Comparison of ENCODE assay signal across 9 cellular contexts in genomic region chr15:100901702-100902435, GRCh38. TPM values are rescaled to one million over a fixed set of nuclear protein-coding genes. Genes with fewer than 3 reads are reported as not detected.
A peak's percentile ranks its signal among the peaks of the same experiment; 100 is the strongest.
DNase-seq lines count a peak whose midpoint lies in the region; ATAC-seq, FAIRE-seq and TF ChIP-seq lines count a peak whose summit lies in the region.
"Had no signal": no experiment of that assay in that cellular context is flagged by ENCODE, and none has a peak within 500 bp of the region (broad histone marks: within the 10 kb centered on the region; RNA-seq: fewer than 3 reads in every experiment).

No MANE protein-coding gene starts in this region.

- H3K27ac Mint-ChIP-seq in T-cell: no peak overlapping the region

- H3K4me3 Mint-ChIP-seq in T-cell: no peak overlapping the region

- H3K4me1 Mint-ChIP-seq in T-cell: peaks cover 0 to 6% (median 0%) of the 10 kb centered on the region in 3 donors

- H3K27me3 ChIP-seq in body of pancreas (no peaks in the 10 kb centered on the region), left ventricle myocardium inferior (ENCODE audit: low read depth) (peaks cover 9% of the 10 kb centered on the region), sigmoid colon (no peaks in the 10 kb centered on the region)

- TF ChIP-seq POLR2A in body of pancreas (IDR thresholded peaks at IDR 0.05): no peak
- TF ChIP-seq POLR2A in sigmoid colon (IDR thresholded peaks at IDR 0.05): no peak

- CTCF ChIA-PET in T-cell (lab: Charles Lee): no interaction called here

- intact Hi-C loops in body of pancreas (cut with DNase I): no loop called here
- intact Hi-C loops in left ventricle myocardium inferior (cut with micrococcal nuclease): no loop called here
- intact Hi-C loops in sigmoid colon (cut with DNase I): no loop called here

- WGBS in body of pancreas, 2 donors: 28 to 31% methylated on average over 14 of the region's 14 CpGs
- 55 to 73% methylated on average over 14 of the region's 14 CpGs for WGBS in sigmoid colon, 2 donors

- H3K27me3 Mint-ChIP-seq in T-cell: peaks cover 21 to 28% of the 10 kb centered on the region in 2 donors

- H3K36me3 ChIP-seq in body of pancreas (replicated peaks in 1 of 2; ENCODE audit: insufficient read depth in 1 of 2, low read depth in 2 of 2): no peaks in the 10 kb centered on the region
- no peaks in the 10 kb centered on the region for H3K36me3 ChIP-seq in left ventricle myocardium inferior
- no peaks in the 10 kb centered on the region for H3K36me3 ChIP-seq in sigmoid colon

- DNase-seq in body of pancreas (peak in 2 of 4 donors; percentile 33 to 40), left ventricle myocardium inferior (no peak), sigmoid colon (peak; percentile 65), D721Med (ENCODE audit: insufficient read length, low spot score) (no peak), caudate nucleus (lab: John Stamatoyannopoulos, UW) (no peak), T-cell (no peak)
- DNase-seq: activated effector memory CD4-positive, alpha-beta T cell treated with anti-CD3 and anti-CD28 coated beads, Interleukin-2, amount 50 U/mL, for 16 hours had no signal

- TF ChIP-seq EP300 in sigmoid colon (IDR thresholded peaks at IDR 0.05): no peak

- POLR2A ChIA-PET in T-cell (lab: Charles Lee): no interaction called here

- H3K4me1 ChIP-seq in body of pancreas (peaks cover 31% of the 10 kb centered on the region), left ventricle myocardium inferior (peaks cover 46% of the 10 kb centered on the region), sigmoid colon (peaks cover 0 to 28% (median 20%) of the 10 kb centered on the region in 4 donors)

- H3K27ac ChIP-seq in C4-2B (peak overlapping the region; percentile 90), body of pancreas (peak overlapping the region; percentile 91 to 98 (median 95)), left ventricle myocardium inferior (replicated peaks) (peak overlapping the region; percentile 82), sigmoid colon (peak overlapping the region; percentile 72 to 87 (median 80)), caudate nucleus (ENCODE audit: low read depth, low read length) (no peak overlapping the region)

- no peak for FAIRE-seq in D721Med (lab: Jason Lieb, UNC)

- H3K9me3 ChIP-seq in body of pancreas: no peaks in the 10 kb centered on the region
- H3K9me3 ChIP-seq in left ventricle myocardium inferior (replicated peaks): no peaks in the 10 kb centered on the region
- no peaks in the 10 kb centered on the region for H3K9me3 ChIP-seq in sigmoid colon

- no peaks in the 10 kb centered on the region for H3K9me3 Mint-ChIP-seq in T-cell

- TF ChIP-seq CTCF in C4-2B (conservative IDR thresholded peaks at IDR 0.05) (no peak), body of pancreas (IDR thresholded peaks at IDR 0.05) (no peak), left ventricle myocardium inferior (IDR thresholded peaks at IDR 0.05; ENCODE audit: borderline replicate concordance) (no peak), sigmoid colon (IDR thresholded peaks at IDR 0.05) (no peak), D721Med (IDR thresholded peaks at IDR 0.05; ENCODE audit: insufficient read depth, missing control alignments) (no peak)

- no peaks in the 10 kb centered on the region for H3K36me3 Mint-ChIP-seq in T-cell

- no peak overlapping the region for H3K4me3 ChIP-seq in body of pancreas
- peak overlapping the region; percentile 52 for H3K4me3 ChIP-seq in left ventricle myocardium inferior
- H3K4me3 ChIP-seq in sigmoid colon: peak overlapping the region in 3 of 4 donors; percentile 24 to 34 (median 28)

- ATAC-seq in body of pancreas (no peak), HG02759 (IDR thresholded peaks at IDR 0.05; ENCODE audit: unreplicated experiment) (no peak), T-cell (replicated peaks in 1 of 4) (no peak)

RNA-seq across cellular contexts. Expression of gene LRRK1, which starts 17.3 kb away (rescaled TPM):
- total RNA-seq in body of pancreas (10 to 100 TPM; 12.2 to 14.0 TPM), left ventricle myocardium inferior (3.0 TPM), sigmoid colon (10 to 100 TPM in 2 of 4 donors, 1 to 10 TPM in 2; 7.1 to 27.4 (median 9.2) TPM), T-cell (1 to 10 TPM; 1.1 to 2.0 (median 1.7) TPM)
- 10 to 100 TPM in 2 of 3 donors, 1 to 10 TPM in 1; 9.6 to 22.6 (median 10.2) TPM for polyA plus RNA-seq in sigmoid colon

RNA-seq across cellular contexts. Expression of gene ALDH1A3, which starts 22.2 kb away (rescaled TPM):
- total RNA-seq in body of pancreas (10 to 100 TPM; 19.5 to 33.9 TPM), left ventricle myocardium inferior (2.9 TPM), sigmoid colon (10 to 100 TPM; 36.4 to 71.2 (median 46.9) TPM), T-cell (1 to 10 TPM in 1 of 5 donors, under 1 TPM in 2, not detected in 2; 0.26 to 1.2 (median 0.38) TPM)
- polyA plus RNA-seq in sigmoid colon: 10 to 100 TPM in 1 of 3 donors, 1 to 10 TPM in 2; 8.6 to 13.2 (median 9.0) TPM

Comparison
In these comparisons a context has a peak if more than half of its experiments do, and no peak if none do; other contexts are left out.
1. H3K4me3 ChIP-seq: peak in left ventricle myocardium inferior (single experiment) and sigmoid colon (3 of 4); none in body of pancreas (0 of 2).